ENCODE assay signal across 16 cellular contexts in the genomic region with DNA sequence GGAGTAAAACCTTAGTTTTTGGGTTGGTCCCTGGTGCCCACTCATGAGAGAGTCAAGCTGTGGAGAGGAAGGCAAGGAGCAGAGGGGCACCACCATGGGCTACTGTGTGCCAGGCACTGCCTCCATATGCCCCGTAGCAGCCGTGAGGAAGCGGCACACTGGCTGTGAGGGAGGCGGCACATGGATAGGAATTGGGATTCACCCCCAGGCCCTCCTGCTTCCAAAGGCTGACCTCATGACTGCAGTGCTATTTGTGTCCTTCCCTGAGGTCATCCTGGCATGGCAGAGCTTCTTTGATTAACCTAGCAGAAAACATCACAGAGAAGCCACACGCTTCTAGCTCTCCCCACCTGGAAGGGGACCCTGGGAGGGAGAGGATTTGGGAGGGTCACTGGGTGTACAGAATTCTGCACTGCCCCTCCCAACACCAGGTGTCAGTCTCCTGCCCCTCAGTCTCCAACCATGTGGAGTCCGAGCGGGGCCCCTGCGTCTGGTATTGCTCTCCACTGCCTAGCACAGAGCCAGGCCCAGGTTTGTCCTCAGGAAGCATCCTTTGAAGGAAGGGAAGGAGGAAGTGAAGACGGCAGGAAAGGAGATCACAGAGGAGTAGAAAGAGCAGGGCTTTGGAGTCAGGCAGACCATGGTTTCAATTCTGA.
DNase-seq lines count a peak whose midpoint lies in the region; ATAC-seq and TF ChIP-seq lines count a peak whose summit lies in the region.
"Had no signal": no experiment of that assay in that cellular context is flagged by ENCODE, and none has a peak within 500 bp of the region (broad histone marks: within the 10 kb centered on the region; RNA-seq: fewer than 3 reads in every experiment).

No MANE protein-coding gene starts in this region.

- H3K4me2 ChIP-seq in BLaER1, result peak overlapping the region; percentile 7; the same call in 1 of the 2 replicates

- intact Hi-C loops in ovary (cut with DNase I), result loop anchor here in 1 of 4 donors (10.0 kb wide), 1 partner anchor 59 kb away; no protein-coding TSS in a partner anchor

- H3K9me3 ChIP-seq in BLaER1 (no peaks in the 10 kb centered on the region), T-helper 17 cell (ENCODE audit: control insufficient read depth, low read length, poor library complexity, severe bottlenecking) (no peaks in the 10 kb centered on the region), right atrium auricular region (no peaks in the 10 kb centered on the region), ovary (no peaks in the 10 kb centered on the region)
- H3K9me3 ChIP-seq: breast epithelium, Caco-2 had no signal

- no peaks in the 10 kb centered on the region for H3K27me3 Mint-ChIP-seq in T-helper 17 cell
- H3K27me3 Mint-ChIP-seq: activated naive CD8-positive, alpha-beta T cell treated with anti-CD3 and anti-CD28 coated beads, Interleukin-2, amount 10 ng/mL, durations not matched to agents 7 days and 5 days had no signal

- 91 to 93% (median 92%) methylated on average over 9 of the region's 9 CpGs for WGBS in ovary, 3 donors

- H3K4me3 Mint-ChIP-seq in T-helper 17 cell, result no peak overlapping the region
- H3K4me3 Mint-ChIP-seq: activated naive CD8-positive, alpha-beta T cell treated with anti-CD3 and anti-CD28 coated beads, Interleukin-2, amount 10 ng/mL, durations not matched to agents 7 days and 5 days had no signal

- H3K27ac ChIP-seq in BLaER1 (no peak overlapping the region), right atrium auricular region (peak overlapping the region; percentile 76 to 79), ovary (no peak overlapping the region)

- no peak overlapping the region for H3K9ac ChIP-seq in BLaER1

- H3K4me3 ChIP-seq in BLaER1, result no peak overlapping the region
- H3K4me3 ChIP-seq in right atrium auricular region, result no peak overlapping the region
- H3K4me3 ChIP-seq in ovary, result no peak overlapping the region
- H3K4me3 ChIP-seq: breast epithelium had no signal

- peak overlapping the region; percentile 92 for H3K27ac Mint-ChIP-seq in T-helper 17 cell
- H3K27ac Mint-ChIP-seq: activated naive CD8-positive, alpha-beta T cell treated with anti-CD3 and anti-CD28 coated beads, Interleukin-2, amount 10 ng/mL, durations not matched to agents 7 days and 5 days had no signal

- H3K4me1 Mint-ChIP-seq in T-helper 17 cell, result peaks cover 39% of the 10 kb centered on the region

- no peaks in the 10 kb centered on the region for H3K36me3 Mint-ChIP-seq in T-helper 17 cell (ENCODE audit: low read depth)

- no peak for TF ChIP-seq EP300 in ovary (IDR thresholded peaks at IDR 0.05)

- DNase-seq in T-helper 17 cell, result no peak
- DNase-seq in right atrium auricular region (ENCODE audit: low spot score), result no peak
- DNase-seq in ovary, result peak in 3 of 5 donors; percentile 8 to 13 (median 12)
- DNase-seq in NCI-H2171 treated with DMSO at 0.1 percent for 48 hours (lab: John Stamatoyannopoulos, UW), result no peak
- DNase-seq in GM10266 (ENCODE audit: extremely low spot score), result no peak
- DNase-seq: activated CD8-positive, alpha-beta memory T cell treated with anti-CD3 and anti-CD28 coated beads, Interleukin-2, amount 50 U/mL, for 48 hours; activated naive CD8-positive, alpha-beta T cell treated with anti-CD3 and anti-CD28 coated beads, Interleukin-2, amount 10 ng/mL, durations not matched to agents 7 days and 5 days; hippocampal formation; Kasumi-1; NCI-H1436 treated with DMSO at 0.1 percent for 48 hours; SIG-M5 had no signal

- H3K4me1 ChIP-seq in BLaER1 (peaks cover 70% of the 10 kb centered on the region), right atrium auricular region (peaks cover 0 to 73% of the 10 kb centered on the region in 2 donors), ovary (ENCODE audit: insufficient read depth) (peaks cover 9% of the 10 kb centered on the region)
- H3K4me1 ChIP-seq: Caco-2 had no signal

- H3K36me3 ChIP-seq in BLaER1 (no peaks in the 10 kb centered on the region), right atrium auricular region (no peaks in the 10 kb centered on the region), ovary (no peaks in the 10 kb centered on the region)
- H3K36me3 ChIP-seq: breast epithelium had no signal

- H4K20me1 ChIP-seq in BLaER1, result no peaks in the 10 kb centered on the region

- no peak for ATAC-seq in T-helper 17 cell
- no peak for ATAC-seq in GM18870 (IDR thresholded peaks at IDR 0.05; ENCODE audit: unreplicated experiment)
- ATAC-seq in GM18861 (IDR thresholded peaks at IDR 0.05; ENCODE audit: unreplicated experiment), result no peak

- no peak for TF ChIP-seq POLR2A in ovary (IDR thresholded peaks at IDR 0.05)

- H3K27me3 ChIP-seq in BLaER1 (no peaks in the 10 kb centered on the region), right atrium auricular region (no peaks in the 10 kb centered on the region), ovary (no peaks in the 10 kb centered on the region)
- H3K27me3 ChIP-seq: breast epithelium had no signal

- TF ChIP-seq CTCF in right atrium auricular region (IDR thresholded peaks at IDR 0.05), result no peak
- no peak for TF ChIP-seq CTCF in ovary (IDR thresholded peaks at IDR 0.05)
- TF ChIP-seq CTCF in GM10266 (IDR thresholded peaks at IDR 0.05; ENCODE audit: control insufficient read depth, insufficient read depth, low read depth, missing control alignments), result no peak

Comparison
In these comparisons a context has a peak if more than half of its experiments do, and no peak if none do; other contexts are left out.
1. H3K27ac ChIP-seq: peak in right atrium auricular region (2 of 2); none in BLaER1 (single experiment) and ovary (0 of 2).
2. DNase-seq: peak in ovary (3 of 5); none in T-helper 17 cell (0 of 3), right atrium auricular region (single experiment), NCI-H2171 treated with DMSO at 0.1 percent for 48 hours (single experiment) and GM10266 (single experiment).